Comparison of ENCODE assay signal across 8 cellular contexts in genomic region chr5:93899026-93899600, GRCh38.
DNase-seq lines count a peak whose midpoint lies in the region; ATAC-seq and TF ChIP-seq lines count a peak whose summit lies in the region.

No MANE protein-coding gene starts in this region.

- H3K9me2 ChIP-seq in DOHH2 (replicated peaks; ENCODE audit: control insufficient read depth, low read length) = no peaks in the 10 kb centered on the region

- no peaks in the 10 kb centered on the region for H3K36me3 ChIP-seq in DOHH2 (ENCODE audit: control insufficient read depth, low read length)
- H3K36me3 ChIP-seq in gastrocnemius medialis = no peaks in the 10 kb centered on the region

- H3K9me3 ChIP-seq in DOHH2 (ENCODE audit: control insufficient read depth, insufficient read depth, low read length) = no peaks in the 10 kb centered on the region
- H3K9me3 ChIP-seq in gastrocnemius medialis = no peaks in the 10 kb centered on the region

- TF ChIP-seq CTCF in DOHH2 (IDR thresholded peaks at IDR 0.05; ENCODE audit: low read depth, low read length, poor library complexity, severe bottlenecking) (peak; percentile 60), fibroblast of the aortic adventitia (IDR thresholded peaks at IDR 0.05; ENCODE audit: insufficient read depth, low read length) (peak; percentile 30), gastrocnemius medialis (IDR thresholded peaks at IDR 0.05 in 4 of 5, conservative IDR thresholded peaks at IDR 0.05 in 1 of 5) (peak in 1 of 5 experiments; percentile 23)

- no peaks in the 10 kb centered on the region for H3K79me2 ChIP-seq in DOHH2 (ENCODE audit: control insufficient read depth, low read length)

- H3K4me1 ChIP-seq in DOHH2 (ENCODE audit: control insufficient read depth, low read length) (no peaks in the 10 kb centered on the region), gastrocnemius medialis (no peaks in the 10 kb centered on the region)

- TF ChIP-seq POLR2A in gastrocnemius medialis (IDR thresholded peaks at IDR 0.05) = no peak

- no peak overlapping the region for H3K4me3 ChIP-seq in DOHH2 (ENCODE audit: low read length)
- no peak overlapping the region for H3K4me3 ChIP-seq in fibroblast of the aortic adventitia (ENCODE audit: low read depth, low read length)
- no peak overlapping the region for H3K4me3 ChIP-seq in gastrocnemius medialis

- no peaks in the 10 kb centered on the region for H3F3A ChIP-seq in DOHH2 (ENCODE audit: control insufficient read depth, insufficient read depth)

- in situ Hi-C loops in gastrocnemius medialis (cut with MboI; ENCODE audit: low sequenced_read_pairs in 4 of 4) = no loop called here

- H3K27ac ChIP-seq in DOHH2 (ENCODE audit: low read depth, low read length) = no peak overlapping the region
- no peak overlapping the region for H3K27ac ChIP-seq in gastrocnemius medialis

- ATAC-seq in GM21447 (IDR thresholded peaks at IDR 0.05; ENCODE audit: unreplicated experiment) (peak; percentile 91), gastrocnemius medialis (no peak)

- intact Hi-C loops in gastrocnemius medialis (cut with DNase I; ENCODE audit: low total_unique reads) = no loop called here

- no peaks in the 10 kb centered on the region for H3K27me3 ChIP-seq in DOHH2 (ENCODE audit: control insufficient read depth, low read length)
- H3K27me3 ChIP-seq in gastrocnemius medialis = no peaks in the 10 kb centered on the region

- H4K20me1 ChIP-seq in DOHH2 (ENCODE audit: control insufficient read depth, insufficient read depth, low read depth, low read length) = no peaks in the 10 kb centered on the region

- DNase-seq in LHCN-M2 (ENCODE audit: low read depth) (peak; percentile 17), fibroblast of the aortic adventitia (ENCODE audit: low read depth) (no peak), NCI-H1092 treated with DMSO at 0.1 percent for 48 hours (lab: John Stamatoyannopoulos, UW) (no peak), gastrocnemius medialis (no peak), NCI-H2081 (lab: John Stamatoyannopoulos, UW) (no peak), NK-92 (lab: John Stamatoyannopoulos, UW; ENCODE audit: unreplicated experiment) (no peak)

- no peak overlapping the region for H3K4me2 ChIP-seq in DOHH2 (ENCODE audit: low read length)
